9 cellular contexts compared by ENCODE assay signal in genomic region chr7:70230761-70231160, GRCh38.
"Had no signal": no experiment of that assay in that cellular context is flagged by ENCODE, and none has a peak within 500 bp of the region (broad histone marks: within the 10 kb centered on the region; RNA-seq: fewer than 3 reads in every experiment).

No MANE protein-coding gene starts in this region.

- H3K4me3 ChIP-seq: GM23248, GM23338, HAP-1 had no signal

- H3K4me1 ChIP-seq: HAP-1 had no signal

- H3K36me3 ChIP-seq: HAP-1 had no signal

- DNase-seq: GM23248, GOT3, H7, H9, HCEC 1CT, HFFc6 had no signal

- H3K4me2 ChIP-seq: GM23338 had no signal

- ATAC-seq: GM23338, HCT116 had no signal

- H3K27ac ChIP-seq: GM23248 had no signal

- H2AFZ ChIP-seq: GM23248, GM23338 had no signal
